ENCODE assay signal across 22 cellular contexts in genomic region chr2:45747363-45747762, GRCh38.
"Had no signal": no experiment of that assay in that cellular context is flagged by ENCODE, and none has a peak within 500 bp of the region (broad histone marks: within the 10 kb centered on the region; RNA-seq: fewer than 3 reads in every experiment).

No MANE protein-coding gene starts in this region.

- H3K4me3 ChIP-seq: gastrocnemius medialis, lower lobe of right lung, prostate gland, right atrium auricular region, stomach, thyroid gland had no signal

- ATAC-seq: effector memory CD8-positive, alpha-beta T cell; gastrocnemius medialis; left ventricle myocardium superior; lower lobe of right lung; natural killer cell; sciatic nerve; stimulated activated effector memory CD8-positive, alpha-beta T cell treated with anti-CD3 and anti-CD28 coated beads, Interleukin-12 subunit alpha, Interleukin-12 subunit beta, amount 100 ng/mL, for 72 hours had no signal

- H3K9me3 ChIP-seq: gastrocnemius medialis, lower lobe of right lung, neutrophil, prostate gland, right atrium auricular region, thyroid gland had no signal

- H3K4me1 ChIP-seq: thyroid gland had no signal

- H3K9ac ChIP-seq: parathyroid adenoma had no signal

- H3K27ac Mint-ChIP-seq: natural killer cell; stimulated activated effector memory CD8-positive, alpha-beta T cell treated with anti-CD3 and anti-CD28 coated beads, Interleukin-12 subunit alpha, Interleukin-12 subunit beta, amount 100 ng/mL, for 72 hours; type B pancreatic cell had no signal

- H3K4me3 Mint-ChIP-seq: effector memory CD8-positive, alpha-beta T cell; natural killer cell; neural crest cell; stimulated activated effector memory CD8-positive, alpha-beta T cell treated with anti-CD3 and anti-CD28 coated beads, Interleukin-12 subunit alpha, Interleukin-12 subunit beta, amount 100 ng/mL, for 72 hours; type B pancreatic cell had no signal

- H3K27ac ChIP-seq: gastrocnemius medialis, lower lobe of right lung, neutrophil, parathyroid adenoma, prostate gland, right atrium auricular region, stomach, thyroid gland had no signal

- H3K27me3 Mint-ChIP-seq: effector memory CD8-positive, alpha-beta T cell had no signal

- H3K36me3 ChIP-seq: gastrocnemius medialis, lower lobe of right lung, neutrophil, prostate gland, right atrium auricular region, stomach, thyroid gland had no signal

- DNase-seq: cortex of kidney; effector memory CD8-positive, alpha-beta T cell; gastrocnemius medialis; head of caudate nucleus; left ventricle myocardium superior; lower lobe of right lung; natural killer cell; stimulated activated CD4-positive, alpha-beta T cell treated with anti-CD3 and anti-CD28 coated beads, Interleukin-2, amount 100 ng/mL, for 24 hours; stimulated activated CD4-positive, alpha-beta T cell treated with anti-CD3 and anti-CD28 coated beads, Interleukin-4, amount 100 ng/mL, for 24 hours; stimulated activated naive CD4-positive, alpha-beta T cell treated with Interleukin-2 at 50 U/mL for 16 hours; stomach; thyroid gland had no signal

- FAIRE-seq: endometrium, keratinocyte had no signal

- H3K27me3 ChIP-seq: gastrocnemius medialis, neutrophil, right atrium auricular region, stomach, thyroid gland had no signal

- H3K36me3 Mint-ChIP-seq: stimulated activated effector memory CD8-positive, alpha-beta T cell treated with anti-CD3 and anti-CD28 coated beads, Interleukin-12 subunit alpha, Interleukin-12 subunit beta, amount 100 ng/mL, for 72 hours had no signal
